In genomic region chr18:5574843-5575242, GRCh38 we compare ENCODE assay signal across 11 cellular contexts.
"Had no signal": no experiment of that assay in that cellular context is flagged by ENCODE, and none has a peak within 500 bp of the region (broad histone marks: within the 10 kb centered on the region; RNA-seq: fewer than 3 reads in every experiment).

No MANE protein-coding gene starts in this region.

- FAIRE-seq: small intestine had no signal

- DNase-seq: activated gamma-delta T cell treated with Interleukin-2 at 50 U/mL for 16 hours; activated naive CD8-positive, alpha-beta T cell treated with anti-CD3 and anti-CD28 coated beads for 36 hours; activated T-cell treated with anti-CD3 and anti-CD28 coated beads, Interleukin-2, amount 50 U/mL, for 4 hours; brain microvascular endothelial cell; effector memory CD8-positive, alpha-beta T cell; left cardiac atrium; mucosa of descending colon; natural killer cell; right cardiac atrium; small intestine; thyroid gland had no signal
